ENCODE assay signal across 15 cellular contexts in the genomic region with DNA sequence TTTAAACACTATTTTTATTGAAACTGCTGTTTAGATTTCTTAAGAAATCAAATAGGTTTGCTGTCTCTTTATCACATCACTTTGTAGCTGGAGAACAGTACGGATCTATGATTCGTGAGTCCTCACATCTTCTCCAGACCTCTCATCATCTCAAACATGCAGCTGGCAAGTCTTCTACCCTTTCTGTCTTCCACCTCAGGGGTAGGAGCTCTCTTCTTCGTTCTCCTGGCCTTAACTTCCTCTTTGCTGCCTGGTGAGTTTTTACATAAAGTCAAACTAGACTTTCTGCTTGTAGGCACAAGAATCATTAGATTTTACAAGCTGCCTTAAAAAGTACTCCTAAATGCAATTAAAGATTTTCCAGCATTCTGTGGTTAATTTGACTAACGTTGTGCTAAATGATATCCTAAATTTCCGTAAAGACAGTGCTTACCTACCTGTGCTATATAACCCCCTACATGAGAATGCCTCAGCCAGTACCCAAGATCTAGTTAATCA.
"Had no signal": no experiment of that assay in that cellular context is flagged by ENCODE, and none has a peak within 500 bp of the region (broad histone marks: within the 10 kb centered on the region; RNA-seq: fewer than 3 reads in every experiment).

No MANE protein-coding gene starts in this region.

- H3K4me1 Mint-ChIP-seq: activated CD4-positive, alpha-beta T cell treated with anti-CD3 and anti-CD28 coated beads, Interleukin-2, amount 10 ng/mL, durations not matched to agents 7 days and 5 days; activated naive CD8-positive, alpha-beta T cell treated with anti-CD3 and anti-CD28 coated beads for 36 hours; natural killer cell had no signal

- H3K4me3 Mint-ChIP-seq: activated CD4-positive, alpha-beta T cell treated with anti-CD3 and anti-CD28 coated beads, Interleukin-2, amount 10 ng/mL, durations not matched to agents 7 days and 5 days; activated naive CD8-positive, alpha-beta T cell treated with anti-CD3 and anti-CD28 coated beads for 36 hours; natural killer cell had no signal

- DNase-seq: activated CD4-positive, alpha-beta T cell treated with anti-CD3 and anti-CD28 coated beads, Interleukin-2, amount 10 ng/mL, durations not matched to agents 7 days and 5 days; activated gamma-delta T cell treated with Interleukin-2 at 50 U/mL for 16 hours; activated naive CD8-positive, alpha-beta T cell treated with anti-CD3 and anti-CD28 coated beads for 36 hours; amygdala; body of pancreas; caudate nucleus; glutamatergic neuron; left ventricle myocardium superior; mesenchymal stem cell; natural killer cell; retina; stimulated activated CD4-positive, alpha-beta T cell treated with anti-CD3 and anti-CD28 coated beads, Interleukin-15, amount 100 ng/mL, for 24 hours; stimulated activated CD4-positive, alpha-beta T cell treated with anti-CD3 and anti-CD28 coated beads, Interleukin-4, amount 100 ng/mL, for 1 hour; stimulated activated naive CD4-positive, alpha-beta T cell treated with Interleukin-2 at 50 U/mL for 16 hours; transverse colon had no signal

- H3K9me3 Mint-ChIP-seq: activated naive CD8-positive, alpha-beta T cell treated with anti-CD3 and anti-CD28 coated beads for 36 hours; natural killer cell had no signal

- ATAC-seq: body of pancreas, left ventricle myocardium superior, natural killer cell had no signal

- H3K27ac Mint-ChIP-seq: activated CD4-positive, alpha-beta T cell treated with anti-CD3 and anti-CD28 coated beads, Interleukin-2, amount 10 ng/mL, durations not matched to agents 7 days and 5 days; activated naive CD8-positive, alpha-beta T cell treated with anti-CD3 and anti-CD28 coated beads for 36 hours; natural killer cell had no signal

- H3K36me3 Mint-ChIP-seq: activated naive CD8-positive, alpha-beta T cell treated with anti-CD3 and anti-CD28 coated beads for 36 hours; natural killer cell had no signal
